Comparison of ENCODE assay signal across 1 cellular context in genomic region chr10:68340358-68341080, GRCh38.
TF ChIP-seq lines count a peak whose summit lies in the region.

No MANE protein-coding gene starts in this region.

TF ChIP-seq in HepG2, 621 proteins besides CTCF, POLR2A, EP300 and RAD21:
- TF ChIP-seq ZNF121 (CRISPR knock-in tag; IDR thresholded peaks at IDR 0.05) (no peak), RBM22 (optimal IDR thresholded peaks at IDR 0.05; ENCODE audit: low read length) (peak; percentile 76), RXRA (CRISPR knock-in tag; IDR thresholded peaks at IDR 0.05) (no peak), ZBTB25 (CRISPR knock-in tag; IDR thresholded peaks at IDR 0.05) (no peak), ZXDC (CRISPR knock-in tag; IDR thresholded peaks at IDR 0.05) (no peak), HOXA7 (CRISPR knock-in tag; IDR thresholded peaks at IDR 0.05) (no peak), MAFG (CRISPR knock-in tag; IDR thresholded peaks at IDR 0.05) (no peak), CBFB (CRISPR knock-in tag; IDR thresholded peaks at IDR 0.05) (no peak)
